ENCODE assay signal across 11 cellular contexts in the genomic region with DNA sequence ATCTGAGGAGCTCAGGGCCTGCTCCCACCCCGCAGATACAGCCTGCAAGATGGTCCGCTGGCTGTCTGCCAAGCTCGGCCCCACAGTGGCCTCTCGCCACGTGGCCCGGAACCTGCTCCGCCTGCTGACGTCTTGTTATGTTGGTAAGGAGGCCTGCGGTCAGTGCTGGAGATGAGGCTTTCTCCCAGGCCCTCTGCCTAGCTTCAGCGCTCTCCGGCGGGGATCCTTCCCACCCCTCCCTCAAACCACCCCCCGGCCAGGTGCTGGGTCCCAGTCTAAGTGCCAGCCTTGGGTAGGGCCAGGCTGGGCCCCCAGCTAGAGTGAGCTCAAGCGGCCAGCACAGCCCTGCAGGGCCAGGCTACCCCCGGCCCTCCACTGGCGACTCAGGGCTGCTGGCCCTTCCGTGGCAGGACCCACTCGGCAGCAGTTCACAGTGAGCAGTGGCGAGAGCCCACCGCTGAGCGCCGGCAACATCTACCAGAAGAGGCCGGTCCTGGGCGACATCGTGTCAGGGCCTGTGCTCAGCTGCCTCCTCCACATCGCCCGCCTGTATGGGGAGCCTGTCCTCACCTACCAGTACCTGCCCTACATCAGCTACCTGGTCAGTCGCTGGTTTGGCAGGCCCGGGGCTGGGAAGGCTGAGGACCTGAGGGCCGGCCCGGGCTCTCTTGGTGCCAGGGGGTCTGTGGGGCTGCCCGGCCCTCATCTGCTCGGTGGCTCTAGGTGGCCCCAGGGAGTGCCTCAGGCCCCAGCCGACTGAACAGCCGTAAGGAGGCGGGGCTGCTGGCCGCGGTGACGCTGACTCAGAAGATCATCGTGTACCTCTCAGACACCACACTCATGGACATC. TPM values are rescaled to one million over a fixed set of nuclear protein-coding genes. Genes with fewer than 3 reads are reported as not detected.
DNase-seq lines count a peak whose midpoint lies in the region; ATAC-seq and TF ChIP-seq lines count a peak whose summit lies in the region.
"Had no signal": no experiment of that assay in that cellular context is flagged by ENCODE, and none has a peak within 500 bp of the region (broad histone marks: within the 10 kb centered on the region; RNA-seq: fewer than 3 reads in every experiment).

No MANE protein-coding gene starts in this region.

- H3K9me3 ChIP-seq in BE2C, result no peaks in the 10 kb centered on the region

- DNase-seq in BE2C, result peak; percentile 84
- peak; percentile 87 to 93 for DNase-seq in foreskin fibroblast
- peak; percentile 96 for DNase-seq in posterior vena cava (ENCODE audit: low spot score)
- DNase-seq in NK-92 treated with Interleukin-12 subunit alpha and Interleukin-12 subunit beta, amount 100 ng/mL, for 24 hours (lab: John Stamatoyannopoulos, UW), result no peak
- DNase-seq in activated CD8-positive, alpha-beta memory T cell treated with anti-CD3 and anti-CD28 coated beads for 24 hours, result no peak
- DNase-seq in DMS153 (lab: John Stamatoyannopoulos, UW), result no peak
- no peak for DNase-seq in NAMALWA (ENCODE audit: low spot score)
- DNase-seq: activated CD4-positive, CD25-positive, alpha-beta regulatory T cell; GDM1 had no signal

- H3K27me3 ChIP-seq in BE2C, result no peaks in the 10 kb centered on the region

- ATAC-seq in SK-N-SH treated with all-trans-retinoic acid at 6 μM for 48 hours, result peak; percentile 42

- intact Hi-C loops in posterior vena cava (cut with DNase I), result no loop called here

- TF ChIP-seq CTCF in BE2C (IDR thresholded peaks at IDR 0.05; ENCODE audit: low read depth, low read length) (no peak), foreskin fibroblast (IDR thresholded peaks at IDR 0.05; ENCODE audit: low read depth, low read length) (no peak)

- H3K4me1 ChIP-seq in BE2C, result peaks cover 7% of the 10 kb centered on the region

- H3K4me3 ChIP-seq in BE2C (ENCODE audit: low read depth, low read length) (no peak overlapping the region; the same call in 1 of the 2 replicates), foreskin fibroblast (ENCODE audit: low read depth in 1 of 2, low read length in 2 of 2) (no peak overlapping the region)

- peaks cover 11% of the 10 kb centered on the region for H3K36me3 ChIP-seq in BE2C

TF ChIP-seq in SK-N-SH treated with all-trans-retinoic acid at 6 μM for 48 hours, 23 proteins besides CTCF, POLR2A, EP300 and RAD21:
- TF ChIP-seq TCF4 (CRISPR knock-in tag; IDR thresholded peaks at IDR 0.05; ENCODE audit: borderline replicate concordance) (no peak), ZFP3 (CRISPR knock-in tag; IDR thresholded peaks at IDR 0.05) (no peak), CREB5 (CRISPR knock-in tag; IDR thresholded peaks at IDR 0.05; ENCODE audit: low read depth) (no peak), ZNF565 (CRISPR knock-in tag; conservative IDR thresholded peaks at IDR 0.05; ENCODE audit: low read depth) (no peak), BACH2 (CRISPR knock-in tag; IDR thresholded peaks at IDR 0.05; ENCODE audit: borderline replicate concordance) (no peak), RARB (CRISPR knock-in tag; IDR thresholded peaks at IDR 0.05) (no peak), ZNF70 (CRISPR knock-in tag; IDR thresholded peaks at IDR 0.05) (no peak), SNAI2 (CRISPR knock-in tag; IDR thresholded peaks at IDR 0.05) (no peak), TOX (CRISPR knock-in tag; IDR thresholded peaks at IDR 0.05; ENCODE audit: borderline replicate concordance) (no peak), ISL1 (CRISPR knock-in tag; IDR thresholded peaks at IDR 0.05) (no peak), PATZ1 (CRISPR knock-in tag; IDR thresholded peaks at IDR 0.05; ENCODE audit: borderline replicate concordance) (no peak)

RNA-seq across cellular contexts. Expression of gene WDR81, which starts 6.1 kb away (rescaled TPM):
- 11.3 TPM for polyA plus RNA-seq in BE2C (2012; ENCODE audit: insufficient read depth, insufficient read length, low read depth)
- 10 to 100 TPM; 26.3 to 30.8 TPM for total RNA-seq in posterior vena cava

RNA-seq across cellular contexts. Expression of gene SERPINF2, which starts 12.1 kb away (rescaled TPM):
- 0.19 TPM for polyA plus RNA-seq in BE2C (2012; ENCODE audit: insufficient read depth, insufficient read length, low read depth)
- total RNA-seq in posterior vena cava, result 10 to 100 TPM; 40.7 to 41.7 TPM
- total RNA-seq: pulmonary artery endothelial cell had no signal

RNA-seq across cellular contexts. Expression of gene TLCD2, which starts 20.4 kb away (rescaled TPM):
- 0.15 TPM for polyA plus RNA-seq in BE2C (2012; ENCODE audit: insufficient read depth, insufficient read length, low read depth)
- 1 to 10 TPM; 7.6 to 8.2 TPM for total RNA-seq in posterior vena cava

RNA-seq across cellular contexts. Expression of gene SERPINF1, which starts 31.3 kb away (rescaled TPM):
- polyA plus RNA-seq in BE2C (2012; ENCODE audit: insufficient read depth, insufficient read length, low read depth), result 15.1 TPM
- 1,000 to 10,000 TPM in 1 of 2 donors, 100 to 1,000 TPM in 1; 710 to 1,223 TPM for total RNA-seq in posterior vena cava

RNA-seq across cellular contexts. Expression of gene PRPF8, which starts 45.9 kb away (rescaled TPM):
- polyA plus RNA-seq in BE2C (2012; ENCODE audit: insufficient read depth, insufficient read length, low read depth), result 679 TPM
- total RNA-seq in posterior vena cava, result 100 to 1,000 TPM; 173 to 190 TPM

Comparison
In these comparisons a context has a peak if more than half of its experiments do, and no peak if none do; other contexts are left out.
1. DNase-seq: peak in BE2C (single experiment), foreskin fibroblast (2 of 2) and posterior vena cava (single experiment); none in NK-92 treated with Interleukin-12 subunit alpha and Interleukin-12 subunit beta, amount 100 ng/mL, for 24 hours (single experiment), activated CD8-positive, alpha-beta memory T cell treated with anti-CD3 and anti-CD28 coated beads for 24 hours (single experiment), DMS153 (single experiment) and NAMALWA (single experiment).